1 cellular context compared by ENCODE assay signal in the genomic region with DNA sequence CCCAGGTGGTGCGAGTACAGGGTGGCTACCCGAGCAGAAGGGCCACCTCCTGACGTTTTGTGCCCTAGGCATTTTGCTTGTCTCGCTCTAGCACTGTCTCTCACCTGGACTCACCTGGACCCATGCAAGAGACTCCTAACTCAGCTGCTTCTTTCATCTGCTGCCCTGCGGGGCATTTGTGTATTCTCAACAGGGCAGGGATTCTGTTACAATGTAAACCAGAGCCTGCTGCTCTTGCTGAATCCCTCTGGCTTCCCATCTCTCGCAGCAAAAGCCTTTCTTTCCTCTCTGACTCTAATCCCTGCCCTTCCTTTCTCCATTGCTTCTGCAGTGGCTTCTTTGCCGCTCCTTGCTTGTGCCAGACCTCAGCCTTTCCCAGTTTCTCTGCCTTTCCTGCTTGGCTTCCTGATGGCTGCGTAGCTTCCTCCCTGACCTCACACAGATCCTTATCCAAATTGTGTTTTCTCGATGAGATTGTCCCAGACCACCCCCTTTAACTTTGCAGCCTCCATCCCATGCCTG.
TF ChIP-seq lines count a peak whose summit lies in the region.

No MANE protein-coding gene starts in this region.

TF ChIP-seq in HepG2, 621 proteins besides CTCF, POLR2A, EP300 and RAD21:
- TF ChIP-seq FOXA3 (CRISPR knock-in tag; IDR thresholded peaks at IDR 0.05) (0 out of 2 replicates have a peak, but pooled peaks have one; percentile 10), AKAP8 (CRISPR knock-in tag; IDR thresholded peaks at IDR 0.05) (no peak), ZNF556 (CRISPR knock-in tag; IDR thresholded peaks at IDR 0.05; ENCODE audit: borderline replicate concordance) (0 out of 2 replicates have a peak, but pooled peaks have one; percentile 23), HNRNPK (IDR thresholded peaks at IDR 0.05; ENCODE audit: low read depth, low read length, poor library complexity, severe bottlenecking) (no peak), ZNF501 (CRISPR knock-in tag; IDR thresholded peaks at IDR 0.05) (0 out of 2 replicates have a peak, but pooled peaks have one; percentile 69), ZEB1 (IDR thresholded peaks at IDR 0.05; ENCODE audit: insufficient replicate concordance, low read depth) (peak; percentile 45), KDM5B (CRISPR knock-in tag; IDR thresholded peaks at IDR 0.05; ENCODE audit: borderline replicate concordance) (no peak), ZFP62 (CRISPR knock-in tag; IDR thresholded peaks at IDR 0.05) (no peak), ZNF343 (CRISPR knock-in tag; IDR thresholded peaks at IDR 0.05) (0 out of 2 replicates have a peak, but pooled peaks have one; percentile 46), PHF5A (CRISPR knock-in tag; IDR thresholded peaks at IDR 0.05; ENCODE audit: low read depth, unreplicated experiment) (no peak), ZNF543 (CRISPR knock-in tag; IDR thresholded peaks at IDR 0.05) (no peak), PAWR (CRISPR knock-in tag; IDR thresholded peaks at IDR 0.05; ENCODE audit: borderline replicate concordance) (no peak), ZSCAN30 (CRISPR knock-in tag; IDR thresholded peaks at IDR 0.05) (no peak), HOXA7 (CRISPR knock-in tag; IDR thresholded peaks at IDR 0.05) (no peak), FOXA1 (IDR thresholded peaks at IDR 0.05) (no peak), FOXA1 (CRISPR knock-in tag; IDR thresholded peaks at IDR 0.05) (0 out of 2 replicates have a peak, but pooled peaks have one; percentile 22), SIX1 (CRISPR knock-in tag; IDR thresholded peaks at IDR 0.05; ENCODE audit: borderline replicate concordance) (peak; percentile 84; the same call in 1 of the 2 replicates), ZNF367 (CRISPR knock-in tag; IDR thresholded peaks at IDR 0.05; ENCODE audit: borderline replicate concordance) (no peak), SIN3B (IDR thresholded peaks at IDR 0.05; ENCODE audit: low read length) (no peak), CAMTA2 (CRISPR knock-in tag; IDR thresholded peaks at IDR 0.05; ENCODE audit: borderline replicate concordance) (no peak), ZNF263 (CRISPR knock-in tag; IDR thresholded peaks at IDR 0.05) (no peak)
- TF ChIP-seq, protein P1, sequence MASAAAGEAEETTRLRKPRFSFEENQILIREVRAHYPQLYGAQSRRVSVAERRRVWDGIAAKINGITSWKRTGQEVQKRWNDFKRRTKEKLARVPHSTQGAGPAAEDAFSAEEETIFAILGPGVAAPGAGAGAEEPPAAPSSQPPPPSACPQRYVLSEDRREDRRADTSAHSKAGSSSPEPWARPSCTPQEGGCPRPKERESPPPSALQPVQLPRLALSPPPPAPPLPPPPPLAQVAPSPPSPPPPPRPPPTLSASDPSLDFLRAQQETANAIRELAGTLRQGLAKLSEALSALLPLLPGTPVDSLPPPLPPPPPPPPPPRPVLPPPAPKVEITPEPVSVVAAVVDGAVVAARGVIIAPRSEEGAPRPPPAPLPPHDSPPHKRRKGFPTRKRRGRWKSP (CRISPR knock-in tag; IDR thresholded peaks at IDR 0.05), result no peak
- TF ChIP-seq, protein P2, sequence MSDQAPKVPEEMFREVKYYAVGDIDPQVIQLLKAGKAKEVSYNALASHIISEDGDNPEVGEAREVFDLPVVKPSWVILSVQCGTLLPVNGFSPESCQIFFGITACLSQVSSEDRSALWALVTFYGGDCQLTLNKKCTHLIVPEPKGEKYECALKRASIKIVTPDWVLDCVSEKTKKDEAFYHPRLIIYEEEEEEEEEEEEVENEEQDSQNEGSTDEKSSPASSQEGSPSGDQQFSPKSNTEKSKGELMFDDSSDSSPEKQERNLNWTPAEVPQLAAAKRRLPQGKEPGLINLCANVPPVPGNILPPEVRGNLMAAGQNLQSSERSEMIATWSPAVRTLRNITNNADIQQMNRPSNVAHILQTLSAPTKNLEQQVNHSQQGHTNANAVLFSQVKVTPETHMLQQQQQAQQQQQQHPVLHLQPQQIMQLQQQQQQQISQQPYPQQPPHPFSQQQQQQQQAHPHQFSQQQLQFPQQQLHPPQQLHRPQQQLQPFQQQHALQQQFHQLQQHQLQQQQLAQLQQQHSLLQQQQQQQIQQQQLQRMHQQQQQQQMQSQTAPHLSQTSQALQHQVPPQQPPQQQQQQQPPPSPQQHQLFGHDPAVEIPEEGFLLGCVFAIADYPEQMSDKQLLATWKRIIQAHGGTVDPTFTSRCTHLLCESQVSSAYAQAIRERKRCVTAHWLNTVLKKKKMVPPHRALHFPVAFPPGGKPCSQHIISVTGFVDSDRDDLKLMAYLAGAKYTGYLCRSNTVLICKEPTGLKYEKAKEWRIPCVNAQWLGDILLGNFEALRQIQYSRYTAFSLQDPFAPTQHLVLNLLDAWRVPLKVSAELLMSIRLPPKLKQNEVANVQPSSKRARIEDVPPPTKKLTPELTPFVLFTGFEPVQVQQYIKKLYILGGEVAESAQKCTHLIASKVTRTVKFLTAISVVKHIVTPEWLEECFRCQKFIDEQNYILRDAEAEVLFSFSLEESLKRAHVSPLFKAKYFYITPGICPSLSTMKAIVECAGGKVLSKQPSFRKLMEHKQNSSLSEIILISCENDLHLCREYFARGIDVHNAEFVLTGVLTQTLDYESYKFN (CRISPR knock-in tag; conservative IDR thresholded peaks at IDR 0.05), result no peak
- TF ChIP-seq, protein P3, sequence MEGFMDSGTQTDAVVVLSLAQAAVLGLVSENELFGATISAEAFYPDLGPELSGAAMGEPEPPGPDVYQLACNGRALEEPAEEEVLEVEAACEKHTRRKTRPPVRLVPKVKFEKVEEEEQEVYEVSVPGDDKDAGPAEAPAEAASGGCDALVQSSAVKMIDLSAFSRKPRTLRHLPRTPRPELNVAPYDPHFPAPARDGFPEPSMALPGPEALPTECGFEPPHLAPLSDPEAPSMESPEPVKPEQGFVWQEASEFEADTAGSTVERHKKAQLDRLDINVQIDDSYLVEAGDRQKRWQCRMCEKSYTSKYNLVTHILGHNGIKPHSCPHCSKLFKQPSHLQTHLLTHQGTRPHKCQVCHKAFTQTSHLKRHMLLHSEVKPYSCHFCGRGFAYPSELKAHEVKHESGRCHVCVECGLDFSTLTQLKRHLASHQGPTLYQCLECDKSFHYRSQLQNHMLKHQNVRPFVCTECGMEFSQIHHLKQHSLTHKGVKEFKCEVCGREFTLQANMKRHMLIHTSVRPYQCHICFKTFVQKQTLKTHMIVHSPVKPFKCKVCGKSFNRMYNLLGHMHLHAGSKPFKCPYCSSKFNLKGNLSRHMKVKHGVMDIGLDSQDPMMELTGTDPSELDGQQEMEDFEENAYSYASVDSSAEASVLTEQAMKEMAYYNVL (CRISPR knock-in tag; IDR thresholded peaks at IDR 0.05; ENCODE audit: borderline replicate concordance), result no peak
- TF ChIP-seq, protein P4, sequence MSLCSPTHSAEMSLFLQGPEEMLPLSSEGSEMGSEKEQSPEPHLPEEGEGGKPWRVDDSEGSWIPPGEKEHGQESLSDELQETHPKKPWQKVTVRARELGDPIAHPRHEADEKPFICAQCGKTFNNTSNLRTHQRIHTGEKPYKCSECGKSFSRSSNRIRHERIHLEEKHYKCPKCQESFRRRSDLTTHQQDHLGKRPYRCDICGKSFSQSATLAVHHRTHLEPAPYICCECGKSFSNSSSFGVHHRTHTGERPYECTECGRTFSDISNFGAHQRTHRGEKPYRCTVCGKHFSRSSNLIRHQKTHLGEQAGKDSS (CRISPR knock-in tag; IDR thresholded peaks at IDR 0.05; ENCODE audit: borderline replicate concordance, low read depth), result 0 out of 2 replicates have a peak, but pooled peaks have one; percentile 38
- TF ChIP-seq, protein P5, sequence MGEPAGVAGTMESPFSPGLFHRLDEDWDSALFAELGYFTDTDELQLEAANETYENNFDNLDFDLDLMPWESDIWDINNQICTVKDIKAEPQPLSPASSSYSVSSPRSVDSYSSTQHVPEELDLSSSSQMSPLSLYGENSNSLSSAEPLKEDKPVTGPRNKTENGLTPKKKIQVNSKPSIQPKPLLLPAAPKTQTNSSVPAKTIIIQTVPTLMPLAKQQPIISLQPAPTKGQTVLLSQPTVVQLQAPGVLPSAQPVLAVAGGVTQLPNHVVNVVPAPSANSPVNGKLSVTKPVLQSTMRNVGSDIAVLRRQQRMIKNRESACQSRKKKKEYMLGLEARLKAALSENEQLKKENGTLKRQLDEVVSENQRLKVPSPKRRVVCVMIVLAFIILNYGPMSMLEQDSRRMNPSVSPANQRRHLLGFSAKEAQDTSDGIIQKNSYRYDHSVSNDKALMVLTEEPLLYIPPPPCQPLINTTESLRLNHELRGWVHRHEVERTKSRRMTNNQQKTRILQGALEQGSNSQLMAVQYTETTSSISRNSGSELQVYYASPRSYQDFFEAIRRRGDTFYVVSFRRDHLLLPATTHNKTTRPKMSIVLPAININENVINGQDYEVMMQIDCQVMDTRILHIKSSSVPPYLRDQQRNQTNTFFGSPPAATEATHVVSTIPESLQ (CRISPR knock-in tag; conservative IDR thresholded peaks at IDR 0.05), result no peak
- TF ChIP-seq, protein P6, sequence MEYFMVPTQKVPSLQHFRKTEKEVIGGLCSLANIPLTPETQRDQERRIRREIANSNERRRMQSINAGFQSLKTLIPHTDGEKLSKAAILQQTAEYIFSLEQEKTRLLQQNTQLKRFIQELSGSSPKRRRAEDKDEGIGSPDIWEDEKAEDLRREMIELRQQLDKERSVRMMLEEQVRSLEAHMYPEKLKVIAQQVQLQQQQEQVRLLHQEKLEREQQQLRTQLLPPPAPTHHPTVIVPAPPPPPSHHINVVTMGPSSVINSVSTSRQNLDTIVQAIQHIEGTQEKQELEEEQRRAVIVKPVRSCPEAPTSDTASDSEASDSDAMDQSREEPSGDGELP (IDR thresholded peaks at IDR 0.05; ENCODE audit: borderline replicate concordance, low read depth), result peak; percentile 67; the same call in 1 of the 2 replicates
- TF ChIP-seq, protein P7, sequence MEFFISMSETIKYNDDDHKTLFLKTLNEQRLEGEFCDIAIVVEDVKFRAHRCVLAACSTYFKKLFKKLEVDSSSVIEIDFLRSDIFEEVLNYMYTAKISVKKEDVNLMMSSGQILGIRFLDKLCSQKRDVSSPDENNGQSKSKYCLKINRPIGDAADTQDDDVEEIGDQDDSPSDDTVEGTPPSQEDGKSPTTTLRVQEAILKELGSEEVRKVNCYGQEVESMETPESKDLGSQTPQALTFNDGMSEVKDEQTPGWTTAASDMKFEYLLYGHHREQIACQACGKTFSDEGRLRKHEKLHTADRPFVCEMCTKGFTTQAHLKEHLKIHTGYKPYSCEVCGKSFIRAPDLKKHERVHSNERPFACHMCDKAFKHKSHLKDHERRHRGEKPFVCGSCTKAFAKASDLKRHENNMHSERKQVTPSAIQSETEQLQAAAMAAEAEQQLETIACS (CRISPR knock-in tag; IDR thresholded peaks at IDR 0.05), result no peak
- TF ChIP-seq, protein P8, sequence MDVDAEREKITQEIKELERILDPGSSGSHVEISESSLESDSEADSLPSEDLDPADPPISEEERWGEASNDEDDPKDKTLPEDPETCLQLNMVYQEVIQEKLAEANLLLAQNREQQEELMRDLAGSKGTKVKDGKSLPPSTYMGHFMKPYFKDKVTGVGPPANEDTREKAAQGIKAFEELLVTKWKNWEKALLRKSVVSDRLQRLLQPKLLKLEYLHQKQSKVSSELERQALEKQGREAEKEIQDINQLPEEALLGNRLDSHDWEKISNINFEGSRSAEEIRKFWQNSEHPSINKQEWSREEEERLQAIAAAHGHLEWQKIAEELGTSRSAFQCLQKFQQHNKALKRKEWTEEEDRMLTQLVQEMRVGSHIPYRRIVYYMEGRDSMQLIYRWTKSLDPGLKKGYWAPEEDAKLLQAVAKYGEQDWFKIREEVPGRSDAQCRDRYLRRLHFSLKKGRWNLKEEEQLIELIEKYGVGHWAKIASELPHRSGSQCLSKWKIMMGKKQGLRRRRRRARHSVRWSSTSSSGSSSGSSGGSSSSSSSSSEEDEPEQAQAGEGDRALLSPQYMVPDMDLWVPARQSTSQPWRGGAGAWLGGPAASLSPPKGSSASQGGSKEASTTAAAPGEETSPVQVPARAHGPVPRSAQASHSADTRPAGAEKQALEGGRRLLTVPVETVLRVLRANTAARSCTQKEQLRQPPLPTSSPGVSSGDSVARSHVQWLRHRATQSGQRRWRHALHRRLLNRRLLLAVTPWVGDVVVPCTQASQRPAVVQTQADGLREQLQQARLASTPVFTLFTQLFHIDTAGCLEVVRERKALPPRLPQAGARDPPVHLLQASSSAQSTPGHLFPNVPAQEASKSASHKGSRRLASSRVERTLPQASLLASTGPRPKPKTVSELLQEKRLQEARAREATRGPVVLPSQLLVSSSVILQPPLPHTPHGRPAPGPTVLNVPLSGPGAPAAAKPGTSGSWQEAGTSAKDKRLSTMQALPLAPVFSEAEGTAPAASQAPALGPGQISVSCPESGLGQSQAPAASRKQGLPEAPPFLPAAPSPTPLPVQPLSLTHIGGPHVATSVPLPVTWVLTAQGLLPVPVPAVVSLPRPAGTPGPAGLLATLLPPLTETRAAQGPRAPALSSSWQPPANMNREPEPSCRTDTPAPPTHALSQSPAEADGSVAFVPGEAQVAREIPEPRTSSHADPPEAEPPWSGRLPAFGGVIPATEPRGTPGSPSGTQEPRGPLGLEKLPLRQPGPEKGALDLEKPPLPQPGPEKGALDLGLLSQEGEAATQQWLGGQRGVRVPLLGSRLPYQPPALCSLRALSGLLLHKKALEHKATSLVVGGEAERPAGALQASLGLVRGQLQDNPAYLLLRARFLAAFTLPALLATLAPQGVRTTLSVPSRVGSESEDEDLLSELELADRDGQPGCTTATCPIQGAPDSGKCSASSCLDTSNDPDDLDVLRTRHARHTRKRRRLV (CRISPR knock-in tag; IDR thresholded peaks at IDR 0.05), result 0 out of 2 replicates have a peak, but pooled peaks have one; percentile 36
